38 cellular contexts compared by ENCODE assay signal in the genomic region with DNA sequence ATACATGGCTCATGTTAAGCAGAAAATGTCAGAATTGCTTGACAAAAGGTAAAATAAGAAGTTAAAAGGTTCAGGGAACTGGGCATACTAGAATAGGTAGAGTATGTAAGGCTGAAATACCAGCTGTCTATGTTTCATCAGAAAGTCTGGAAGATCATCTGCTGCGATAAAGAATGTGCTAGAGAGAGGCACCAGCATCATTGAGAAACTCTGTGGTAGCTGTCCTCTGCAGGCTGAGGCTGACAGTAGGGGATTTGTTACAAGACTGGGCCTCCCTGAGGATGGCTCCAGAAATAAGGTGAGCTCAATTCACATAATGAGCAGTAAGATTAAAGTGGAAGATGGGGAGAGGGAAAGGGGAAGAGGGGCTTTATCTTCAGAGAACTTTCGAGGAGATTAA.
"Had no signal": no experiment of that assay in that cellular context is flagged by ENCODE, and none has a peak within 500 bp of the region (broad histone marks: within the 10 kb centered on the region; RNA-seq: fewer than 3 reads in every experiment).

No MANE protein-coding gene starts in this region.

- H3K4me3 Mint-ChIP-seq: activated naive CD4-positive, alpha-beta T cell treated with anti-CD3 and anti-CD28 coated beads for 36 hours; activated naive CD4-positive, alpha-beta T cell treated with anti-CD3 and anti-CD28 coated beads, Interleukin-2, amount 10 ng/mL, durations not matched to agents 7 days and 5 days; activated naive CD4-positive, alpha-beta T cell treated with anti-CD3 and anti-CD28 coated beads, Interleukin-2, amount 50 U/mL, for 24 hours; activated naive CD8-positive, alpha-beta T cell; activated naive CD8-positive, alpha-beta T cell treated with anti-CD3 and anti-CD28 coated beads for 36 hours; activated naive CD8-positive, alpha-beta T cell treated with anti-CD3 and anti-CD28 coated beads, Interleukin-2, amount 10 ng/mL, durations not matched to agents 7 days and 5 days; activated naive CD8-positive, alpha-beta T cell treated with anti-CD3 and anti-CD28 coated beads, Interleukin-2, amount 50 U/mL, for 24 hours; activated T-cell treated with anti-CD3 and anti-CD28 coated beads, Interleukin-2, amount 50 U/mL, for 24 hours; activated T-cell treated with anti-CD3 and anti-CD28 coated beads, Interleukin-2, amount 50 U/mL, for 4 hours; activated T-cell treated with anti-CD3 and anti-CD28 coated beads, Interleukin-2, amount 50 U/mL, for 72 hours; activated T-helper 1 cell treated with anti-CD3 and anti-CD28 coated beads, Interleukin-12 subunit alpha, Interleukin-12 subunit beta, Interleukin-2, Interleukin-4 antibody, amounts not matched to agents 30 ng/mL and 10 ng/mL and 1 ng/mL, durations not matched to agents 14 hours and 24 hours and 36 hours; activated T-helper 17 cell treated with anti-CD3 and anti-CD28 coated beads, Interleukin-2, amount 50 U/mL, for 72 hours; brain; central memory CD8-positive, alpha-beta T cell had no signal

- H3K9me3 Mint-ChIP-seq: activated naive CD4-positive, alpha-beta T cell treated with anti-CD3 and anti-CD28 coated beads for 36 hours; activated naive CD4-positive, alpha-beta T cell treated with anti-CD3 and anti-CD28 coated beads, Interleukin-2, amount 10 ng/mL, durations not matched to agents 7 days and 5 days; activated naive CD4-positive, alpha-beta T cell treated with anti-CD3 and anti-CD28 coated beads, Interleukin-2, amount 50 U/mL, for 24 hours; activated naive CD4-positive, alpha-beta T cell treated with anti-CD3 and anti-CD28 coated beads, Interleukin-2, amount 50 U/mL, for 72 hours; activated naive CD8-positive, alpha-beta T cell treated with anti-CD3 and anti-CD28 coated beads for 36 hours; activated naive CD8-positive, alpha-beta T cell treated with anti-CD3 and anti-CD28 coated beads, Interleukin-2, amount 50 U/mL, for 24 hours; activated T-cell treated with anti-CD3 and anti-CD28 coated beads, Interleukin-2, amount 50 U/mL, for 24 hours; activated T-cell treated with anti-CD3 and anti-CD28 coated beads, Interleukin-2, amount 50 U/mL, for 4 hours; activated T-cell treated with anti-CD3 and anti-CD28 coated beads, Interleukin-2, amount 50 U/mL, for 72 hours; activated T-helper 17 cell treated with anti-CD3 and anti-CD28 coated beads, Interleukin-2, amount 50 U/mL, for 72 hours; brain; central memory CD8-positive, alpha-beta T cell had no signal

- H3K36me3 Mint-ChIP-seq: activated naive CD4-positive, alpha-beta T cell treated with anti-CD3 and anti-CD28 coated beads, Interleukin-2, amount 10 ng/mL, durations not matched to agents 7 days and 5 days; activated naive CD4-positive, alpha-beta T cell treated with anti-CD3 and anti-CD28 coated beads, Interleukin-2, amount 50 U/mL, for 24 hours; activated naive CD4-positive, alpha-beta T cell treated with anti-CD3 and anti-CD28 coated beads, Interleukin-2, amount 50 U/mL, for 72 hours; activated naive CD8-positive, alpha-beta T cell treated with anti-CD3 and anti-CD28 coated beads for 36 hours; activated naive CD8-positive, alpha-beta T cell treated with anti-CD3 and anti-CD28 coated beads, Interleukin-2, amount 10 ng/mL, durations not matched to agents 7 days and 5 days; brain had no signal

- H3K27ac Mint-ChIP-seq: activated naive CD4-positive, alpha-beta T cell treated with anti-CD3 and anti-CD28 coated beads for 36 hours; activated naive CD4-positive, alpha-beta T cell treated with anti-CD3 and anti-CD28 coated beads, Interleukin-2, amount 10 ng/mL, durations not matched to agents 7 days and 5 days; activated naive CD4-positive, alpha-beta T cell treated with anti-CD3 and anti-CD28 coated beads, Interleukin-2, amount 50 U/mL, for 24 hours; activated naive CD4-positive, alpha-beta T cell treated with anti-CD3 and anti-CD28 coated beads, Interleukin-2, amount 50 U/mL, for 72 hours; activated naive CD8-positive, alpha-beta T cell; activated naive CD8-positive, alpha-beta T cell treated with anti-CD3 and anti-CD28 coated beads for 36 hours; activated naive CD8-positive, alpha-beta T cell treated with anti-CD3 and anti-CD28 coated beads, Interleukin-2, amount 10 ng/mL, durations not matched to agents 7 days and 5 days; activated naive CD8-positive, alpha-beta T cell treated with anti-CD3 and anti-CD28 coated beads, Interleukin-2, amount 50 U/mL, for 24 hours; activated T-cell treated with anti-CD3 and anti-CD28 coated beads, Interleukin-2, amount 50 U/mL, for 24 hours; activated T-cell treated with anti-CD3 and anti-CD28 coated beads, Interleukin-2, amount 50 U/mL, for 72 hours; activated T-helper 1 cell treated with anti-CD3 and anti-CD28 coated beads, Interleukin-12 subunit alpha, Interleukin-12 subunit beta, Interleukin-2, Interleukin-4 antibody, amounts not matched to agents 30 ng/mL and 10 ng/mL and 1 ng/mL, durations not matched to agents 14 hours and 24 hours and 36 hours; activated T-helper 17 cell treated with anti-CD3 and anti-CD28 coated beads, Interleukin-2, amount 50 U/mL, for 72 hours; activated T-helper 2 cell treated with anti-CD3 and anti-CD28 coated beads, Interferon-gamma antibody, Interleukin-2, Interleukin-4, amounts not matched to agents 10 μg/mL and 5 μg/mL and 100 μg/mL, durations not matched to agents 14 hours and 24 hours and 36 hours; brain had no signal

- H3K27ac ChIP-seq: adrenal gland, ascending aorta, body of pancreas, brain microvascular endothelial cell, breast epithelium, cardiac muscle cell had no signal

- H3K27me3 Mint-ChIP-seq: activated naive CD4-positive, alpha-beta T cell treated with anti-CD3 and anti-CD28 coated beads, Interleukin-2, amount 50 U/mL, for 24 hours had no signal

- H3K36me3 ChIP-seq: adrenal gland, ascending aorta, brain microvascular endothelial cell, breast epithelium, cardiac muscle cell had no signal

- H3K27me3 ChIP-seq: adrenal gland, ascending aorta, body of pancreas, brain microvascular endothelial cell, breast epithelium had no signal

- DNase-seq: activated effector memory CD4-positive, alpha-beta T cell treated with anti-CD3 and anti-CD28 coated beads, Interleukin-2, amount 50 U/mL, for 16 hours; activated effector memory CD4-positive, alpha-beta T cell treated with Interleukin-2 at 50 U/mL for 16 hours; activated gamma-delta T cell; activated gamma-delta T cell treated with Interleukin-2 at 50 U/mL for 16 hours; activated naive CD4-positive, alpha-beta T cell; activated naive CD4-positive, alpha-beta T cell treated with anti-CD3 and anti-CD28 coated beads for 36 hours; activated naive CD4-positive, alpha-beta T cell treated with anti-CD3 and anti-CD28 coated beads, Interleukin-2, amount 10 ng/mL, durations not matched to agents 7 days and 5 days; activated naive CD4-positive, alpha-beta T cell treated with anti-CD3 and anti-CD28 coated beads, Interleukin-2, amount 50 U/mL, for 16 hours; activated naive CD4-positive, alpha-beta T cell treated with Interleukin-2 at 50 U/mL for 16 hours; activated naive CD8-positive, alpha-beta T cell treated with anti-CD3 and anti-CD28 coated beads for 36 hours; activated naive CD8-positive, alpha-beta T cell treated with anti-CD3 and anti-CD28 coated beads, Interleukin-2, amount 10 ng/mL, durations not matched to agents 7 days and 5 days; activated naive CD8-positive, alpha-beta T cell treated with anti-CD3 and anti-CD28 coated beads, Interleukin-2, amount 50 U/mL, for 24 hours; activated T-cell treated with anti-CD3 and anti-CD28 coated beads, Interleukin-2, amount 50 U/mL, for 1 hour; activated T-cell treated with anti-CD3 and anti-CD28 coated beads, Interleukin-2, amount 50 U/mL, for 24 hours; activated T-cell treated with anti-CD3 and anti-CD28 coated beads, Interleukin-2, amount 50 U/mL, for 4 hours; activated T-cell treated with anti-CD3 and anti-CD28 coated beads, Interleukin-2, amount 50 U/mL, for 48 hours; activated T-cell treated with anti-CD3 and anti-CD28 coated beads, Interleukin-2, amount 50 U/mL, for 72 hours; adrenal gland; amniotic stem cell; amygdala; anterior cingulate cortex; aorta; body of pancreas; brain microvascular endothelial cell; caudate nucleus; central memory CD4-positive, alpha-beta T cell; cerebellar nuclear complex had no signal

- ATAC-seq: activated naive CD4-positive, alpha-beta T cell treated with anti-CD3 and anti-CD28 coated beads, Interleukin-2, amount 50 U/mL, for 72 hours; activated naive CD8-positive, alpha-beta T cell treated with anti-CD3 and anti-CD28 coated beads, Interleukin-2, amount 50 U/mL, for 24 hours; activated T-cell treated with anti-CD3 and anti-CD28 coated beads, Interleukin-2, amount 50 U/mL, for 4 hours; activated T-cell treated with anti-CD3 and anti-CD28 coated beads, Interleukin-2, amount 50 U/mL, for 72 hours; activated T-helper 17 cell treated with anti-CD3 and anti-CD28 coated beads, Interleukin-2, amount 50 U/mL, for 72 hours; body of pancreas had no signal

- H3K4me1 Mint-ChIP-seq: activated T-helper 17 cell treated with anti-CD3 and anti-CD28 coated beads, Interleukin-2, amount 50 U/mL, for 72 hours had no signal

- H3K9me3 ChIP-seq: adrenal gland, ascending aorta, body of pancreas, breast epithelium had no signal

- H3K4me1 ChIP-seq: breast epithelium had no signal

- H3K4me3 ChIP-seq: adrenal gland, ascending aorta, body of pancreas, breast epithelium, cardiac muscle cell had no signal
